In genomic region chr4:105276361-105276760, GRCh38 we compare ENCODE assay signal across 13 cellular contexts.
A peak's percentile ranks its signal among the peaks of the same experiment; 100 is the strongest.
DNase-seq lines count a peak whose midpoint lies in the region; ATAC-seq and TF ChIP-seq lines count a peak whose summit lies in the region.
"Had no signal": no experiment of that assay in that cellular context is flagged by ENCODE, and none has a peak within 500 bp of the region (broad histone marks: within the 10 kb centered on the region; RNA-seq: fewer than 3 reads in every experiment).

No MANE protein-coding gene starts in this region.

- peak overlapping the region; percentile 40 for H3K27ac Mint-ChIP-seq in activated naive CD8-positive, alpha-beta T cell treated with anti-CD3 and anti-CD28 coated beads, Interleukin-2, amount 50 U/mL, for 24 hours
- H3K27ac Mint-ChIP-seq in activated naive CD8-positive, alpha-beta T cell treated with anti-CD3 and anti-CD28 coated beads for 36 hours: no peak overlapping the region
- H3K27ac Mint-ChIP-seq in T-helper 17 cell: peak overlapping the region; percentile 34
- H3K27ac Mint-ChIP-seq in activated T-helper 1 cell treated with anti-CD3 and anti-CD28 coated beads, Interleukin-12 subunit alpha, Interleukin-12 subunit beta, Interleukin-2, Interleukin-4 antibody, amounts not matched to agents 30 ng/mL and 10 ng/mL and 1 ng/mL, durations not matched to agents 14 hours and 24 hours and 36 hours: no peak overlapping the region
- H3K27ac Mint-ChIP-seq: GM23338 had no signal

- no peak overlapping the region for H3K4me3 ChIP-seq in neural cell (ENCODE audit: low read length)
- H3K4me3 ChIP-seq: GM23338 had no signal

- no peak for TF ChIP-seq EP300 in neural cell (conservative IDR thresholded peaks at IDR 0.05; ENCODE audit: poor library complexity, severe bottlenecking)

- H3K27me3 Mint-ChIP-seq in activated naive CD8-positive, alpha-beta T cell treated with anti-CD3 and anti-CD28 coated beads, Interleukin-2, amount 50 U/mL, for 24 hours: no peaks in the 10 kb centered on the region
- no peaks in the 10 kb centered on the region for H3K27me3 Mint-ChIP-seq in activated naive CD8-positive, alpha-beta T cell treated with anti-CD3 and anti-CD28 coated beads for 36 hours
- no peaks in the 10 kb centered on the region for H3K27me3 Mint-ChIP-seq in T-helper 17 cell
- H3K27me3 Mint-ChIP-seq in activated T-helper 1 cell treated with anti-CD3 and anti-CD28 coated beads, Interleukin-12 subunit alpha, Interleukin-12 subunit beta, Interleukin-2, Interleukin-4 antibody, amounts not matched to agents 30 ng/mL and 10 ng/mL and 1 ng/mL, durations not matched to agents 14 hours and 24 hours and 36 hours (ENCODE audit: insufficient read depth): no peaks in the 10 kb centered on the region
- H3K27me3 Mint-ChIP-seq: CD4-positive, alpha-beta memory T cell; IgD-negative memory B cell had no signal

- H3K9me3 Mint-ChIP-seq in activated naive CD8-positive, alpha-beta T cell treated with anti-CD3 and anti-CD28 coated beads, Interleukin-2, amount 50 U/mL, for 24 hours: no peaks in the 10 kb centered on the region
- no peaks in the 10 kb centered on the region for H3K9me3 Mint-ChIP-seq in activated naive CD8-positive, alpha-beta T cell treated with anti-CD3 and anti-CD28 coated beads for 36 hours
- peaks cover 4% of the 10 kb centered on the region for H3K9me3 Mint-ChIP-seq in activated T-helper 1 cell treated with anti-CD3 and anti-CD28 coated beads, Interleukin-12 subunit alpha, Interleukin-12 subunit beta, Interleukin-2, Interleukin-4 antibody, amounts not matched to agents 30 ng/mL and 10 ng/mL and 1 ng/mL, durations not matched to agents 14 hours and 24 hours and 36 hours
- H3K9me3 Mint-ChIP-seq: CD4-positive, alpha-beta memory T cell; GM23338 had no signal

- H3F3A ChIP-seq in neural cell (ENCODE audit: insufficient read depth, low read length, poor library complexity, severe bottlenecking): no peaks in the 10 kb centered on the region

- peak overlapping the region; percentile 6 for H3K27ac ChIP-seq in neural cell (ENCODE audit: low read length)
- H3K27ac ChIP-seq: C4-2B had no signal

- no peak overlapping the region for H3K4me3 Mint-ChIP-seq in activated naive CD8-positive, alpha-beta T cell treated with anti-CD3 and anti-CD28 coated beads, Interleukin-2, amount 50 U/mL, for 24 hours
- H3K4me3 Mint-ChIP-seq in activated naive CD8-positive, alpha-beta T cell treated with anti-CD3 and anti-CD28 coated beads for 36 hours: no peak overlapping the region
- no peak overlapping the region for H3K4me3 Mint-ChIP-seq in T-helper 17 cell
- no peak overlapping the region for H3K4me3 Mint-ChIP-seq in activated T-helper 1 cell treated with anti-CD3 and anti-CD28 coated beads, Interleukin-12 subunit alpha, Interleukin-12 subunit beta, Interleukin-2, Interleukin-4 antibody, amounts not matched to agents 30 ng/mL and 10 ng/mL and 1 ng/mL, durations not matched to agents 14 hours and 24 hours and 36 hours
- H3K4me3 Mint-ChIP-seq: CD4-positive, alpha-beta memory T cell; GM23338; IgD-negative memory B cell had no signal

- H2AFZ ChIP-seq in neural cell (ENCODE audit: low read depth, low read length): no peak overlapping the region
- H2AFZ ChIP-seq: GM23338 had no signal

- intact Hi-C loops in activated T-helper 1 cell treated with anti-CD3 and anti-CD28 coated beads, Interleukin-12 subunit alpha, Interleukin-12 subunit beta, Interleukin-2, Interleukin-4 antibody, amounts not matched to agents 30 ng/mL and 10 ng/mL and 1 ng/mL, durations not matched to agents 14 hours and 24 hours and 36 hours (cut with micrococcal nuclease): loop anchor here (2.0 kb wide), 1 partner anchor 28 kb away; no protein-coding TSS in a partner anchor

- H3K9me2 ChIP-seq in neural cell (ENCODE audit: insufficient read depth, low read length): no peaks in the 10 kb centered on the region

- H3K27me3 ChIP-seq in neural cell (ENCODE audit: insufficient read depth, low read depth, low read length): no peaks in the 10 kb centered on the region
- H3K27me3 ChIP-seq: BE2C had no signal

- H3K79me2 ChIP-seq in neural cell (replicated peaks; ENCODE audit: insufficient read depth, low read length): no peaks in the 10 kb centered on the region

- no peak for TF ChIP-seq RAD21 in neural cell (conservative IDR thresholded peaks at IDR 0.05)

- TF ChIP-seq CTCF in neural cell (IDR thresholded peaks at IDR 0.05; ENCODE audit: poor library complexity, severe bottlenecking): no peak

- H4K20me1 ChIP-seq in neural cell (ENCODE audit: insufficient read depth): no peaks in the 10 kb centered on the region

- peaks cover 22% of the 10 kb centered on the region for H3K36me3 ChIP-seq in neural cell (ENCODE audit: insufficient read depth, low read length)

- H3K4me1 Mint-ChIP-seq in activated naive CD8-positive, alpha-beta T cell treated with anti-CD3 and anti-CD28 coated beads, Interleukin-2, amount 50 U/mL, for 24 hours: peaks cover 31% of the 10 kb centered on the region
- H3K4me1 Mint-ChIP-seq in activated naive CD8-positive, alpha-beta T cell treated with anti-CD3 and anti-CD28 coated beads for 36 hours: peaks cover 40% of the 10 kb centered on the region
- no peaks in the 10 kb centered on the region for H3K4me1 Mint-ChIP-seq in T-helper 17 cell
- peaks cover 49% of the 10 kb centered on the region for H3K4me1 Mint-ChIP-seq in activated T-helper 1 cell treated with anti-CD3 and anti-CD28 coated beads, Interleukin-12 subunit alpha, Interleukin-12 subunit beta, Interleukin-2, Interleukin-4 antibody, amounts not matched to agents 30 ng/mL and 10 ng/mL and 1 ng/mL, durations not matched to agents 14 hours and 24 hours and 36 hours (ENCODE audit: low read depth)

- no peak overlapping the region for H3K4me2 ChIP-seq in neural cell (ENCODE audit: low read length)
- H3K4me2 ChIP-seq: GM23338 had no signal

- no peak overlapping the region for H3K9ac ChIP-seq in neural cell (ENCODE audit: low read length)

- DNase-seq in activated naive CD8-positive, alpha-beta T cell treated with anti-CD3 and anti-CD28 coated beads, Interleukin-2, amount 50 U/mL, for 24 hours: peak; percentile 8
- DNase-seq in activated naive CD8-positive, alpha-beta T cell treated with anti-CD3 and anti-CD28 coated beads for 36 hours: no peak
- DNase-seq in T-helper 17 cell (no peak), A172 (ENCODE audit: low spot score) (no peak), HPDE6-E6E7 (ENCODE audit: extremely low spot score) (no peak)
- DNase-seq in activated T-helper 1 cell treated with anti-CD3 and anti-CD28 coated beads, Interleukin-12 subunit alpha, Interleukin-12 subunit beta, Interleukin-2, Interleukin-4 antibody, amounts not matched to agents 30 ng/mL and 10 ng/mL and 1 ng/mL, durations not matched to agents 14 hours and 24 hours and 36 hours (ENCODE audit: low spot score): no peak
- DNase-seq: CD4-positive, alpha-beta memory T cell; H7 had no signal

- no peaks in the 10 kb centered on the region for H3K9me3 ChIP-seq in T-helper 17 cell (ENCODE audit: control insufficient read depth, low read length, poor library complexity, severe bottlenecking)
- H3K9me3 ChIP-seq in neural cell (ENCODE audit: low read length): no peaks in the 10 kb centered on the region
- H3K9me3 ChIP-seq: BE2C had no signal

- peaks cover 50% of the 10 kb centered on the region for H3K36me3 Mint-ChIP-seq in activated naive CD8-positive, alpha-beta T cell treated with anti-CD3 and anti-CD28 coated beads, Interleukin-2, amount 50 U/mL, for 24 hours (ENCODE audit: low read depth)
- peaks cover 42% of the 10 kb centered on the region for H3K36me3 Mint-ChIP-seq in activated naive CD8-positive, alpha-beta T cell treated with anti-CD3 and anti-CD28 coated beads for 36 hours
- H3K36me3 Mint-ChIP-seq in T-helper 17 cell (ENCODE audit: low read depth): peaks cover 15% of the 10 kb centered on the region
- H3K36me3 Mint-ChIP-seq in activated T-helper 1 cell treated with anti-CD3 and anti-CD28 coated beads, Interleukin-12 subunit alpha, Interleukin-12 subunit beta, Interleukin-2, Interleukin-4 antibody, amounts not matched to agents 30 ng/mL and 10 ng/mL and 1 ng/mL, durations not matched to agents 14 hours and 24 hours and 36 hours (ENCODE audit: low read depth): peaks cover 53% of the 10 kb centered on the region

- peak; percentile 86 for ATAC-seq in activated naive CD8-positive, alpha-beta T cell treated with anti-CD3 and anti-CD28 coated beads, Interleukin-2, amount 50 U/mL, for 24 hours
- no peak for ATAC-seq in T-helper 17 cell
- ATAC-seq: GM23338 had no signal

TF ChIP-seq in neural cell, 6 proteins besides CTCF, POLR2A, EP300 and RAD21:
- TF ChIP-seq SMC3 (conservative IDR thresholded peaks at IDR 0.05; ENCODE audit: poor library complexity) (no peak), MXI1 (conservative IDR thresholded peaks at IDR 0.05; ENCODE audit: poor library complexity, severe bottlenecking) (no peak), TAF1 (IDR thresholded peaks at IDR 0.05; ENCODE audit: low read depth) (no peak), EZH2 (IDR thresholded peaks at IDR 0.05; ENCODE audit: borderline replicate concordance, insufficient read depth, low read length, poor library complexity, severe bottlenecking) (no peak)
- TF ChIP-seq, protein P1, sequence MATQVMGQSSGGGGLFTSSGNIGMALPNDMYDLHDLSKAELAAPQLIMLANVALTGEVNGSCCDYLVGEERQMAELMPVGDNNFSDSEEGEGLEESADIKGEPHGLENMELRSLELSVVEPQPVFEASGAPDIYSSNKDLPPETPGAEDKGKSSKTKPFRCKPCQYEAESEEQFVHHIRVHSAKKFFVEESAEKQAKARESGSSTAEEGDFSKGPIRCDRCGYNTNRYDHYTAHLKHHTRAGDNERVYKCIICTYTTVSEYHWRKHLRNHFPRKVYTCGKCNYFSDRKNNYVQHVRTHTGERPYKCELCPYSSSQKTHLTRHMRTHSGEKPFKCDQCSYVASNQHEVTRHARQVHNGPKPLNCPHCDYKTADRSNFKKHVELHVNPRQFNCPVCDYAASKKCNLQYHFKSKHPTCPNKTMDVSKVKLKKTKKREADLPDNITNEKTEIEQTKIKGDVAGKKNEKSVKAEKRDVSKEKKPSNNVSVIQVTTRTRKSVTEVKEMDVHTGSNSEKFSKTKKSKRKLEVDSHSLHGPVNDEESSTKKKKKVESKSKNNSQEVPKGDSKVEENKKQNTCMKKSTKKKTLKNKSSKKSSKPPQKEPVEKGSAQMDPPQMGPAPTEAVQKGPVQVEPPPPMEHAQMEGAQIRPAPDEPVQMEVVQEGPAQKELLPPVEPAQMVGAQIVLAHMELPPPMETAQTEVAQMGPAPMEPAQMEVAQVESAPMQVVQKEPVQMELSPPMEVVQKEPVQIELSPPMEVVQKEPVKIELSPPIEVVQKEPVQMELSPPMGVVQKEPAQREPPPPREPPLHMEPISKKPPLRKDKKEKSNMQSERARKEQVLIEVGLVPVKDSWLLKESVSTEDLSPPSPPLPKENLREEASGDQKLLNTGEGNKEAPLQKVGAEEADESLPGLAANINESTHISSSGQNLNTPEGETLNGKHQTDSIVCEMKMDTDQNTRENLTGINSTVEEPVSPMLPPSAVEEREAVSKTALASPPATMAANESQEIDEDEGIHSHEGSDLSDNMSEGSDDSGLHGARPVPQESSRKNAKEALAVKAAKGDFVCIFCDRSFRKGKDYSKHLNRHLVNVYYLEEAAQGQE (IDR thresholded peaks at IDR 0.05; ENCODE audit: borderline replicate concordance): no peak

Comparison
In these comparisons a context has a peak if more than half of its experiments do, and no peak if none do; other contexts are left out.
1. H3K27ac Mint-ChIP-seq: peak in activated naive CD8-positive, alpha-beta T cell treated with anti-CD3 and anti-CD28 coated beads, Interleukin-2, amount 50 U/mL, for 24 hours (single experiment) and T-helper 17 cell (single experiment); none in activated naive CD8-positive, alpha-beta T cell treated with anti-CD3 and anti-CD28 coated beads for 36 hours (single experiment) and activated T-helper 1 cell treated with anti-CD3 and anti-CD28 coated beads, Interleukin-12 subunit alpha, Interleukin-12 subunit beta, Interleukin-2, Interleukin-4 antibody, amounts not matched to agents 30 ng/mL and 10 ng/mL and 1 ng/mL, durations not matched to agents 14 hours and 24 hours and 36 hours (single experiment).